In genomic region chr12:130973906-130974305, GRCh38 we compare ENCODE assay signal across 25 cellular contexts. TPM values are rescaled to one million over a fixed set of nuclear protein-coding genes. Genes with fewer than 3 reads are reported as not detected.
"Had no signal": no experiment of that assay in that cellular context is flagged by ENCODE, and none has a peak within 500 bp of the region (broad histone marks: within the 10 kb centered on the region; RNA-seq: fewer than 3 reads in every experiment).

No MANE protein-coding gene starts in this region.

- H3K27ac ChIP-seq: brain microvascular endothelial cell, cardiac muscle cell, SJCRH30, VCaP had no signal

- H3K4me2 ChIP-seq: SK-N-SH had no signal

- ATAC-seq: activated CD4-positive, alpha-beta T cell treated with anti-CD3 and anti-CD28 coated beads for 36 hours; activated T-cell treated with anti-CD3 and anti-CD28 coated beads, Interleukin-2, amount 50 U/mL, for 72 hours had no signal

- H3K9ac ChIP-seq: SK-N-SH had no signal

- DNase-seq: activated CD4-positive, alpha-beta memory T cell treated with anti-CD3 and anti-CD28 coated beads, Interleukin-2, amount 10 ng/mL, durations not matched to agents 7 days and 5 days; activated CD4-positive, alpha-beta T cell treated with anti-CD3 and anti-CD28 coated beads for 36 hours; activated CD4-positive, alpha-beta T cell treated with anti-CD3 and anti-CD28 coated beads, Interleukin-2, amount 50 U/mL, for 1 hour; activated CD4-positive, CD25-positive, alpha-beta regulatory T cell; activated gamma-delta T cell treated with Interleukin-2 at 50 U/mL for 16 hours; activated naive CD4-positive, alpha-beta T cell treated with anti-CD3 and anti-CD28 coated beads, Interleukin-2, amount 10 ng/mL, durations not matched to agents 7 days and 5 days; activated naive CD8-positive, alpha-beta T cell treated with anti-CD3 and anti-CD28 coated beads for 36 hours; activated T-cell treated with anti-CD3 and anti-CD28 coated beads for 4 hours; activated T-cell treated with anti-CD3 and anti-CD28 coated beads, Interleukin-2, amount 50 U/mL, for 72 hours; brain microvascular endothelial cell; MM.1S; NCI-H1105; NCI-H1436; NCI-H1694 treated with DMSO at 0.1 percent for 48 hours; NCI-H2029 treated with DMSO at 0.1 percent for 48 hours; NCI-H345; NCI-H510A; NCI-H526 treated with DMSO at 0.1 percent for 48 hours; NCI-H82; SJCRH30; SK-N-SH; T-helper 1 cell had no signal

- H3K4me1 ChIP-seq: SJCRH30 had no signal

- H3K36me3 ChIP-seq: brain microvascular endothelial cell, SJCRH30 had no signal

- H3K9me3 ChIP-seq: SJCRH30, SK-N-SH had no signal

- H3K4me3 ChIP-seq: cardiac muscle cell, SJCRH30 had no signal

- H3K27me3 ChIP-seq: brain microvascular endothelial cell, cardiac muscle cell had no signal

RNA-seq across cellular contexts. Expression of gene ADGRD1, which starts 20.2 kb away (rescaled TPM):
- total RNA-seq: RPMI7951 had no signal
- polyA plus RNA-seq: SK-N-SH had no signal
